In the genomic region with DNA sequence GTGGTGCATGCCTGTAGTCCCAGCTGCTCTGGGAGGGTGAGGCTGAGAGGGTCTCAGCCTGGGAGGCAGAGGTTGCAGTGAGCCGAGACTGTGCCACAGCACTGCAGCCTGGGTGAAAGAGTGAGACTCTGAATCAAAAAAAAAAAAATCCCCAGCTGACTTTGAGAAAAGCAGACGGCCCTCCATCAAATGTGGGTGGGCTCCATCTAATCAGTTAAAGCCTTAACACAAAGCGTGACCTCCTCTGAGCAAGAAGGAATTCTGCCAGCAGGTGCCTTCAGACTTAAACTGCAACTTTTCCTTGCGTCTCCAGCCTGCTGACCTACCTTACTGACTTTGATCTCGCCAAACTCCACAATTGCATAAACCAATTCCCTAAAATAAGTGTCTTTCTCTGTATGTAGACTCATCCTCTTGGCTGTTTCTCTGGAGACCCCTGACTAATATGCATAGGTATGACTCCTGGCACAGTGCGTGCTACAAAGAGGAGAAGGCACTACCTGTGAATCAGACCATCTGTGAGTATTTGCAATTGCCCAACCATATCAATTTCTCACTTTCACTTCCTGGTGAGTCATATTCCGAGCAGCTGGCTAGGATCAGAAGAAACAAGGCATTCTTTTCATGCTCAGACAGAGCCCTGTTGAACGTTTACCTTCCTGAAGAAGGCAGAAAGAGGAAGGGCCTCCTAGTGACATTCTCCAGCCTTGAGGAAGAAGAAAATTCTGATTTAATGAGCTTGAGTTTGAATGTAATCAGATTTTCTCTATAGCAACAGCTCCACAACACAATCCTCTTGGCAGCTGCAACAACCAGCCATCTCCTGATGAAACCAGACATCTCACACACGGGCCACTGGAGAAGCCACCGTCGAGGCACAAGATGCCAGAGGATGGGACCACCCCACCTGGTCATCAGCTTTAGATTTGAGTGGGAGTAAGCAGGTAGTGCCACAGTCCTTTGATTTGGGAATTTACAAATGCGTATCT, we compare ENCODE assay signal across 8 cellular contexts. TPM values are rescaled to one million over a fixed set of nuclear protein-coding genes. Genes with fewer than 3 reads are reported as not detected.
DNase-seq lines count a peak whose midpoint lies in the region; ATAC-seq and TF ChIP-seq lines count a peak whose summit lies in the region.

No MANE protein-coding gene starts in this region.

- H3K4me1 ChIP-seq in duodenal mucosa (ENCODE audit: control insufficient read depth in 1 of 2, insufficient read depth in 2 of 2, low read length in 2 of 2) (peaks cover 18 to 20% of the 10 kb centered on the region in 2 donors), urinary bladder (ENCODE audit: insufficient read depth) (no peaks in the 10 kb centered on the region)

- H3K9me3 ChIP-seq in duodenal mucosa (ENCODE audit: control insufficient read depth in 1 of 2, low read length in 2 of 2): no peaks in the 10 kb centered on the region

- no peak overlapping the region for H3K4me3 Mint-ChIP-seq in activated CD4-positive, alpha-beta T cell treated with anti-CD3 and anti-CD28 coated beads for 36 hours
- no peak overlapping the region for H3K4me3 Mint-ChIP-seq in HFFc6
- H3K4me3 Mint-ChIP-seq in T-cell: no peak overlapping the region

- no peak for TF ChIP-seq CTCF in HFFc6 (IDR thresholded peaks at IDR 0.05)

- H3K36me3 Mint-ChIP-seq in activated CD4-positive, alpha-beta T cell treated with anti-CD3 and anti-CD28 coated beads for 36 hours (ENCODE audit: low read depth): no peaks in the 10 kb centered on the region
- H3K36me3 Mint-ChIP-seq in HFFc6 (ENCODE audit: low read depth) (no peaks in the 10 kb centered on the region), T-cell (no peaks in the 10 kb centered on the region)

- H3K4me1 Mint-ChIP-seq in activated CD4-positive, alpha-beta T cell treated with anti-CD3 and anti-CD28 coated beads for 36 hours: peaks cover 39% of the 10 kb centered on the region
- peaks cover 8% of the 10 kb centered on the region for H3K4me1 Mint-ChIP-seq in HFFc6 (ENCODE audit: low read depth)
- peaks cover 20 to 29% (median 23%) of the 10 kb centered on the region in 3 donors for H3K4me1 Mint-ChIP-seq in T-cell

- H3K4me3 ChIP-seq in duodenal mucosa (ENCODE audit: low read depth in 1 of 2, low read length in 2 of 2) (peak overlapping the region; percentile 48 to 53), urinary bladder (ENCODE audit: low read depth, low read length) (no peak overlapping the region)

- no peaks in the 10 kb centered on the region for H3K27me3 ChIP-seq in duodenal mucosa (ENCODE audit: control insufficient read depth in 1 of 2, insufficient read depth in 2 of 2, low read length in 2 of 2)

- ATAC-seq in activated CD4-positive, alpha-beta T cell treated with anti-CD3 and anti-CD28 coated beads for 36 hours: peak; percentile 83
- ATAC-seq in T-cell (replicated peaks in 1 of 4): peak in 3 of 4 experiments; percentile 27 to 82 (median 67)

- H3K27ac Mint-ChIP-seq in activated CD4-positive, alpha-beta T cell treated with anti-CD3 and anti-CD28 coated beads for 36 hours: peak overlapping the region; percentile 35
- H3K27ac Mint-ChIP-seq in HFFc6 (peak overlapping the region; percentile 8; the same call in 1 of the 2 replicates), T-cell (peak overlapping the region in 1 of 2 donors; percentile 5)

- H3K27ac ChIP-seq in duodenal mucosa (ENCODE audit: low read depth, low read length): peak overlapping the region; percentile 76
- peak overlapping the region; percentile 28 for H3K27ac ChIP-seq in urinary bladder (ENCODE audit: low read depth)

- no peaks in the 10 kb centered on the region for H3K9me3 Mint-ChIP-seq in activated CD4-positive, alpha-beta T cell treated with anti-CD3 and anti-CD28 coated beads for 36 hours (ENCODE audit: low read depth)
- H3K9me3 Mint-ChIP-seq in HFFc6: peaks cover 19% of the 10 kb centered on the region; the same call in 1 of the 2 replicates
- H3K9me3 Mint-ChIP-seq in T-cell: peaks cover 0 to 7% (median 0%) of the 10 kb centered on the region in 3 donors

- no peaks in the 10 kb centered on the region for H3K36me3 ChIP-seq in duodenal mucosa (ENCODE audit: control insufficient read depth in 1 of 2, insufficient read depth in 2 of 2, low read length in 2 of 2)
- no peaks in the 10 kb centered on the region for H3K36me3 ChIP-seq in urinary bladder (ENCODE audit: insufficient read depth)

- peak; percentile 66 for DNase-seq in activated CD4-positive, alpha-beta T cell treated with anti-CD3 and anti-CD28 coated beads for 36 hours
- no peak for DNase-seq in activated CD4-positive, alpha-beta T cell treated with anti-CD3 and anti-CD28 coated beads, Interleukin-2, amount 50 U/mL, for 1 hour
- DNase-seq in HFFc6: peak; percentile 66
- peak; percentile 89 for DNase-seq in M059J (ENCODE audit: low read depth)
- DNase-seq in T-cell: peak in 1 of 34 experiments; percentile 13
- DNase-seq in myocyte (ENCODE audit: low read depth): peak; percentile 72

- CTCF ChIA-PET in activated CD4-positive, alpha-beta T cell treated with anti-CD3 and anti-CD28 coated beads for 36 hours (lab: Charles Lee): no interaction called here
- CTCF ChIA-PET in T-cell (lab: Charles Lee): interaction anchor here in 1 of 2 donors (0.6 kb wide), 1 partner anchor 53 kb away, joined by 4 read pairs; no protein-coding TSS in a partner anchor

- peak overlapping the region; percentile 52 for H3K9ac ChIP-seq in duodenal mucosa (ENCODE audit: low read depth in 1 of 2, low read length in 2 of 2)

- intact Hi-C loops in activated CD4-positive, alpha-beta T cell treated with anti-CD3 and anti-CD28 coated beads for 36 hours (cut with DNase I, micrococcal nuclease): loop anchor here (1.0 to 10.0 kb wide), 6 partner anchors 49 to 1291 kb away; a partner anchor contains a TSS

- POLR2A ChIA-PET in activated CD4-positive, alpha-beta T cell treated with anti-CD3 and anti-CD28 coated beads for 36 hours (lab: Charles Lee): no interaction called here
- POLR2A ChIA-PET in T-cell (lab: Charles Lee): no interaction called here

- H3K27me3 Mint-ChIP-seq in activated CD4-positive, alpha-beta T cell treated with anti-CD3 and anti-CD28 coated beads for 36 hours: no peaks in the 10 kb centered on the region
- H3K27me3 Mint-ChIP-seq in HFFc6 (ENCODE audit: insufficient read depth): peaks cover 3% of the 10 kb centered on the region; the same call in 1 of the 2 replicates
- H3K27me3 Mint-ChIP-seq in T-cell: no peaks in the 10 kb centered on the region

- 33% methylated on average over 12 of the region's 12 CpGs for WGBS in urinary bladder

RNA-seq across cellular contexts. Expression of a gene that starts 54.3 kb away (rescaled TPM):
- 1 to 10 TPM in 1 of 2 experiments, under 1 TPM in 1; 0.75 to 1.5 TPM for total RNA-seq in activated CD4-positive, alpha-beta T cell treated with anti-CD3 and anti-CD28 coated beads for 36 hours
- under 1 TPM in 1 of 6 experiments, not detected in 5; 0.02 TPM for total RNA-seq in HFFc6 (2021; fragmentation: NEBNext Ultra II Directional; extraction: Animal tissue kit (Norgen Biotek cat#: 25700))
- 0.71 and 2.8 TPM in 2 replicates for total RNA-seq in M059J (2014; rRNA removed; shearing (Covaris generic))
- 1 to 10 TPM in 2 of 5 donors, under 1 TPM in 3; 0.68 to 2.2 (median 0.99) TPM for total RNA-seq in T-cell
- 0.52 and 0.99 TPM in 2 replicates for total RNA-seq in myocyte
- polyA plus RNA-seq in myocyte (2012): 1.2 TPM
- total RNA-seq in urinary bladder: 11.1 TPM
- 4.3 TPM for polyA plus RNA-seq in urinary bladder
